8 cellular contexts compared by ENCODE assay signal in genomic region chr3:178436773-178437172, GRCh38.
DNase-seq lines count a peak whose midpoint lies in the region; ATAC-seq, FAIRE-seq and TF ChIP-seq lines count a peak whose summit lies in the region.

No MANE protein-coding gene starts in this region.

- in situ Hi-C loops in GM12878 (cut with MboI): loop anchor here (10.0 to 25.0 kb wide), 2 partner anchors 878 to 1126 kb away; partner anchors contain the start of gene ACTL6A

- peak; percentile 63 for DNase-seq in GM12865 (ENCODE audit: low read depth)
- DNase-seq in NCI-H2171 (lab: John Stamatoyannopoulos, UW): peak; percentile 67
- DNase-seq in GM12878 (ENCODE audit: low read depth, low spot score): no peak
- DNase-seq in kidney tubule cell (ENCODE audit: low spot score): peak; percentile 39
- no peak for DNase-seq in activated CD4-positive, CD25-positive, alpha-beta regulatory T cell (lab: John Stamatoyannopoulos, UW)

- no peaks in the 10 kb centered on the region for H3K9me3 ChIP-seq in GM12878 (replicated peaks; ENCODE audit: control insufficient read depth, insufficient read depth, low read length)

- no peaks in the 10 kb centered on the region for H3K27me3 ChIP-seq in GM12878 (replicated peaks in 1 of 2; ENCODE audit: control insufficient read depth in 2 of 2, insufficient read depth in 2 of 2, low read length in 1 of 2)

- peaks cover 5% of the 10 kb centered on the region for H3K4me1 ChIP-seq in GM12878 (ENCODE audit: control insufficient read depth, insufficient read depth, low read length)

- TF ChIP-seq POLR2A in GM12878 (IDR thresholded peaks at IDR 0.05; ENCODE audit: low read depth, low read length): no peak

- H3K9ac ChIP-seq in GM12878 (ENCODE audit: control insufficient read depth, insufficient read depth, low read length): no peak overlapping the region

- RAD21 ChIA-PET in GM12878 (lab: Charles Lee; ENCODE audit: unreplicated experiment): interaction anchor here (0.6 to 5.0 kb wide), 12 partner anchors 44 to 1386 kb away, joined by 3 to 72 read pairs (median 4); no protein-coding TSS in a partner anchor

- ATAC-seq in HG02798 (IDR thresholded peaks at IDR 0.05; ENCODE audit: poor library complexity, unreplicated experiment): peak; percentile 50
- ATAC-seq in GM12878: peak; percentile 80
- ATAC-seq in HG03521 (IDR thresholded peaks at IDR 0.05; ENCODE audit: unreplicated experiment): no peak
- ATAC-seq in HG03571 (IDR thresholded peaks at IDR 0.05; ENCODE audit: unreplicated experiment): no peak

- H3K36me3 ChIP-seq in GM12878 (ENCODE audit: control insufficient read depth in 2 of 2, insufficient read depth in 2 of 2, low read length in 1 of 2): no peaks in the 10 kb centered on the region

- FAIRE-seq in GM12878 (lab: Jason Lieb, UNC): no peak

- no peak overlapping the region for H3K27ac ChIP-seq in GM12878 (ENCODE audit: control insufficient read depth, insufficient read depth)

- H3K4me2 ChIP-seq in GM12878 (ENCODE audit: control insufficient read depth, insufficient read depth): no peak overlapping the region

- TF ChIP-seq EP300 in GM12878 (IDR thresholded peaks at IDR 0.05; ENCODE audit: borderline replicate concordance in 1 of 2, control insufficient read depth in 1 of 2, low read depth in 2 of 2, low read length in 2 of 2): no peak

- H4K20me1 ChIP-seq in GM12878 (ENCODE audit: control insufficient read depth, insufficient read depth): no peaks in the 10 kb centered on the region

- TF ChIP-seq RAD21 in GM12878 (IDR thresholded peaks at IDR 0.05; ENCODE audit: insufficient read depth, low read depth, low read length): peak; percentile 74

- POLR2A ChIA-PET in GM12878 (lab: Charles Lee): no interaction called here

- H3K4me3 ChIP-seq in GM12865 (ENCODE audit: low read depth, low read length) (no peak overlapping the region), GM12878 (no peak overlapping the region)

- intact Hi-C loops in GM12878 (cut with micrococcal nuclease; ENCODE audit: unreplicated experiment): loop anchor here (1.0 to 10.0 kb wide), 5 partner anchors 81 to 1121 kb away; partner anchors contain the start of genes ZMAT3 and ZNF639

- TF ChIP-seq CTCF in GM12865 (IDR thresholded peaks at IDR 0.05; ENCODE audit: insufficient read depth, low read depth, low read length, missing control alignments) (peak; percentile 37), GM12878 (IDR thresholded peaks at IDR 0.05 in 2 of 3, conservative IDR thresholded peaks at IDR 0.05 in 1 of 3; ENCODE audit: control insufficient read depth in 2 of 3, extremely low read depth in 1 of 3, insufficient read depth in 1 of 3, low read depth in 3 of 3, low read length in 3 of 3) (peak; percentile 28 to 57 (median 51); a peak in 5 of 6 replicates)

- no peaks in the 10 kb centered on the region for H3K79me2 ChIP-seq in GM12878 (ENCODE audit: control insufficient read depth, insufficient read depth, low read length)

- CTCF ChIA-PET in GM12878 (lab: Yijun Ruan, JAX): interaction anchor here (0.6 to 9.3 kb wide), 28 partner anchors 8 to 880 kb away, joined by 3 to 138 read pairs (median 4); no protein-coding TSS in a partner anchor

- peak overlapping the region; percentile 43; the same call in 1 of the 2 replicates for H2AFZ ChIP-seq in GM12878 (ENCODE audit: control insufficient read depth, low read depth, low read length)

- 18% methylated on average over 3 of the region's 3 CpGs for WGBS in GM12878 (ENCODE audit: insufficient coverage, insufficient replicate concordance, low lambda C conversion rate, missing lambda C conversion rate)

- SMC1A ChIA-PET in GM12878 (lab: Charles Lee; ENCODE audit: uncharacterized antibody, unreplicated experiment): interaction anchor here (0.6 to 4.7 kb wide), 16 partner anchors 10 to 531 kb away, joined by 3 to 58 read pairs (median 3); no protein-coding TSS in a partner anchor

- no TSS peak for BruUV-seq in GM12878 (replicated peaks; lab: Mats Ljungman, UMichigan)

TF ChIP-seq in GM12878, 131 proteins besides CTCF, POLR2A, EP300 and RAD21:
- TF ChIP-seq NFIC (IDR thresholded peaks at IDR 0.05; ENCODE audit: low read depth, low read length): peak; percentile 34; the same call in 1 of the 2 replicates
- peak; percentile 51; the same call in 1 of the 2 replicates for TF ChIP-seq CBFB (IDR thresholded peaks at IDR 0.05; ENCODE audit: low read depth)
- TF ChIP-seq LARP7 (IDR thresholded peaks at IDR 0.05): no peak
- TF ChIP-seq NBN (IDR thresholded peaks at IDR 0.05): 0 out of 2 replicates have a peak, but pooled peaks have one; percentile 16
- TF ChIP-seq CBX5 (IDR thresholded peaks at IDR 0.05; ENCODE audit: low read depth): peak; percentile 62; the same call in 1 of the 2 replicates
- no peak for TF ChIP-seq WRNIP1 (IDR thresholded peaks at IDR 0.05; ENCODE audit: borderline replicate concordance, low read depth, low read length)
- peak; percentile 77 for TF ChIP-seq SMC3 (IDR thresholded peaks at IDR 0.05; ENCODE audit: borderline replicate concordance, low read length)
- 0 out of 2 replicates have a peak, but pooled peaks have one; percentile 38 for TF ChIP-seq ATF2 (IDR thresholded peaks at IDR 0.05; ENCODE audit: low read length)
- no peak for TF ChIP-seq EGR1 (IDR thresholded peaks at IDR 0.05; ENCODE audit: borderline replicate concordance in 1 of 2, low read depth in 2 of 2, low read length in 2 of 2)
- no peak for TF ChIP-seq TARDBP (IDR thresholded peaks at IDR 0.05; ENCODE audit: borderline replicate concordance)
- TF ChIP-seq RUNX3 (IDR thresholded peaks at IDR 0.05; ENCODE audit: low read length): peak; percentile 90
- TF ChIP-seq RCOR1 (conservative IDR thresholded peaks at IDR 0.05; ENCODE audit: low read depth, low read length): no peak
- peak; percentile 60; the same call in 1 of the 2 replicates for TF ChIP-seq ZNF384 (IDR thresholded peaks at IDR 0.05; ENCODE audit: borderline replicate concordance, low read depth, low read length)

Comparison
In these comparisons a context has a peak if more than half of its experiments do, and no peak if none do; other contexts are left out.
1. DNase-seq: peak in GM12865 (single experiment), NCI-H2171 (single experiment) and kidney tubule cell (single experiment); none in GM12878 (single experiment) and activated CD4-positive, CD25-positive, alpha-beta regulatory T cell (0 of 4).
2. ATAC-seq: peak in HG02798 (single experiment) and GM12878 (single experiment); none in HG03521 (single experiment) and HG03571 (single experiment).